Comparison of ENCODE assay signal across 8 cellular contexts in the genomic region with DNA sequence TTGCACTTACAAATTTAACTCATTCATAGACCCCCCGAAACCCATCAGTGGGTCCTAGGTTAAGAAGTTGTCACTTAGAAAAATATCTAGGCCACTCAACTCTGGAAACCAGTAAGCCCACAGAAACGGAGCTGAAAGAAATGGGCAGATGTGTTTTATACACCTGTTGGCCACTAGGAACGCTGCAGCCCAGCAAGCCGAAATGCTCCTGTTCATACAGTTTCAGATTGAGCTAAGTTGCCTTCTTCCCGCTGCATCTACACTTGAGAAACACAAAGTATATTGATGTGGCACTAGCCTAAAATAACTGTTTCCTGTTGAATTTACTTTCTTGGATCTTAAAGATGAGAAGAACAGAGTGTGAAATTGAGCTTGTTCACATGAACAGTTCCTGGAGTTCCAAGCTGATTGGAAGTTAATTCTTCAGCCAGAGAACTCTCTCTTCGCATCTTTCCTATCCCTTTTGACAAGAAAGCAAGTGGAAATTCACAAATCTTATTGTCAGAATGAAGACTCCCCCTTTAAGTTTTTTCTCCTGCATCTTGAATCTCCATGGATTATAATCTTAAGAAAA.
DNase-seq lines count a peak whose midpoint lies in the region; ATAC-seq and TF ChIP-seq lines count a peak whose summit lies in the region.

No MANE protein-coding gene starts in this region.

- TF ChIP-seq POLR2A in spleen (IDR thresholded peaks at IDR 0.05) = no peak

- H3K36me3 ChIP-seq in MM.1S (replicated peaks; ENCODE audit: insufficient read depth, low read length) (no peaks in the 10 kb centered on the region), spleen (no peaks in the 10 kb centered on the region)

- H3K27ac ChIP-seq in MM.1S (ENCODE audit: low read length) (no peak overlapping the region), spleen (no peak overlapping the region)

- no peaks in the 10 kb centered on the region for H3K79me2 ChIP-seq in MM.1S (ENCODE audit: low read length)

- peaks cover 18% of the 10 kb centered on the region for H3K27me3 Mint-ChIP-seq in activated CD8-positive, alpha-beta memory T cell treated with anti-CD3 and anti-CD28 coated beads, Interleukin-2, amount 10 ng/mL, durations not matched to agents 7 days and 5 days
- no peaks in the 10 kb centered on the region for H3K27me3 Mint-ChIP-seq in activated naive CD4-positive, alpha-beta T cell treated with anti-CD3 and anti-CD28 coated beads for 36 hours (ENCODE audit: low read depth)

- TF ChIP-seq CTCF in MM.1S (IDR thresholded peaks at IDR 0.05; ENCODE audit: low read length) = peak; percentile 80
- TF ChIP-seq CTCF in spleen (IDR thresholded peaks at IDR 0.05 in 8 of 11, conservative IDR thresholded peaks at IDR 0.05 in 3 of 11) = peak in 9 of 11 experiments; percentile 19 to 59 (median 36)

- H4K20me1 ChIP-seq in MM.1S (ENCODE audit: insufficient read depth, low read length) = no peaks in the 10 kb centered on the region

- H3K9me3 ChIP-seq in MM.1S (replicated peaks; ENCODE audit: insufficient read depth, low read length) = no peaks in the 10 kb centered on the region
- H3K9me3 ChIP-seq in spleen = no peaks in the 10 kb centered on the region

- peak; percentile 42 for ATAC-seq in activated CD8-positive, alpha-beta memory T cell treated with anti-CD3 and anti-CD28 coated beads, Interleukin-2, amount 10 ng/mL, durations not matched to agents 7 days and 5 days
- ATAC-seq in GM21619 (IDR thresholded peaks at IDR 0.05; ENCODE audit: unreplicated experiment) (peak; percentile 93), left ventricle myocardium superior (no peak), HG02642 (IDR thresholded peaks at IDR 0.05; ENCODE audit: poor library complexity, unreplicated experiment) (no peak)

- H3K9ac ChIP-seq in MM.1S (ENCODE audit: low read length) = no peak overlapping the region

- peaks cover 2% of the 10 kb centered on the region for H3K4me1 Mint-ChIP-seq in activated CD8-positive, alpha-beta memory T cell treated with anti-CD3 and anti-CD28 coated beads, Interleukin-2, amount 10 ng/mL, durations not matched to agents 7 days and 5 days
- no peaks in the 10 kb centered on the region for H3K4me1 Mint-ChIP-seq in activated naive CD4-positive, alpha-beta T cell treated with anti-CD3 and anti-CD28 coated beads for 36 hours (ENCODE audit: low read depth)

- H3K9me2 ChIP-seq in MM.1S (replicated peaks; ENCODE audit: insufficient read depth, low read length) = no peaks in the 10 kb centered on the region

- H3K9me3 Mint-ChIP-seq in activated CD8-positive, alpha-beta memory T cell treated with anti-CD3 and anti-CD28 coated beads, Interleukin-2, amount 10 ng/mL, durations not matched to agents 7 days and 5 days (ENCODE audit: low read depth) = no peaks in the 10 kb centered on the region
- H3K9me3 Mint-ChIP-seq in activated naive CD4-positive, alpha-beta T cell treated with anti-CD3 and anti-CD28 coated beads for 36 hours = no peaks in the 10 kb centered on the region

- no peak overlapping the region for H3K27ac Mint-ChIP-seq in activated CD8-positive, alpha-beta memory T cell treated with anti-CD3 and anti-CD28 coated beads, Interleukin-2, amount 10 ng/mL, durations not matched to agents 7 days and 5 days
- no peak overlapping the region for H3K27ac Mint-ChIP-seq in activated naive CD4-positive, alpha-beta T cell treated with anti-CD3 and anti-CD28 coated beads for 36 hours

- peak; percentile 42 for DNase-seq in activated CD8-positive, alpha-beta memory T cell treated with anti-CD3 and anti-CD28 coated beads, Interleukin-2, amount 10 ng/mL, durations not matched to agents 7 days and 5 days
- no peak for DNase-seq in activated CD8-positive, alpha-beta memory T cell treated with anti-CD3 and anti-CD28 coated beads, Interleukin-2, amount 50 U/mL, for 4 hours
- DNase-seq in MM.1S (peak; percentile 54), left ventricle myocardium superior (peak; percentile 44), spleen (no peak)
- peak; percentile 49 for DNase-seq in activated naive CD4-positive, alpha-beta T cell treated with anti-CD3 and anti-CD28 coated beads for 36 hours

- 0 out of 2 replicates have a peak overlapping the region, but pooled peaks have one; percentile 43 for H2AFZ ChIP-seq in MM.1S (ENCODE audit: low read length)

- H3K4me2 ChIP-seq in MM.1S (ENCODE audit: low read depth, low read length) = peak overlapping the region; percentile 14; the same call in 1 of the 2 replicates

- WGBS in spleen, 5 donors = 30 to 36% (median 31%) methylated on average over 6 of the region's 6 CpGs

- intact Hi-C loops in activated naive CD4-positive, alpha-beta T cell treated with anti-CD3 and anti-CD28 coated beads for 36 hours (cut with micrococcal nuclease) = loop anchor here (1.0 kb wide), 1 partner anchor 341 kb away; no protein-coding TSS in a partner anchor
- intact Hi-C loops in left ventricle myocardium superior (cut with micrococcal nuclease) (no loop called here), spleen (cut with DNase I; ENCODE audit: low total_unique reads) (loop anchor here (10.0 kb wide), 1 partner anchor 339 kb away; no protein-coding TSS in a partner anchor)

- no peak overlapping the region for H3K4me3 Mint-ChIP-seq in activated CD8-positive, alpha-beta memory T cell treated with anti-CD3 and anti-CD28 coated beads, Interleukin-2, amount 10 ng/mL, durations not matched to agents 7 days and 5 days
- H3K4me3 Mint-ChIP-seq in activated naive CD4-positive, alpha-beta T cell treated with anti-CD3 and anti-CD28 coated beads for 36 hours = no peak overlapping the region

- H3F3A ChIP-seq in MM.1S (ENCODE audit: insufficient read depth, low read length) = no peaks in the 10 kb centered on the region

- no peaks in the 10 kb centered on the region for H3K4me1 ChIP-seq in MM.1S (ENCODE audit: low read length)
- no peaks in the 10 kb centered on the region for H3K4me1 ChIP-seq in spleen

- CTCF ChIA-PET in activated CD8-positive, alpha-beta memory T cell treated with anti-CD3 and anti-CD28 coated beads, Interleukin-2, amount 10 ng/mL, durations not matched to agents 7 days and 5 days (lab: Charles Lee) = interaction anchor here (0.8 to 1.6 kb wide), 6 partner anchors 10 to 415 kb away, joined by 3 to 6 read pairs (median 4); no protein-coding TSS in a partner anchor
- CTCF ChIA-PET in activated naive CD4-positive, alpha-beta T cell treated with anti-CD3 and anti-CD28 coated beads for 36 hours (lab: Charles Lee) = interaction anchor here (0.5 to 1.8 kb wide), 8 partner anchors 20 to 367 kb away, joined by 3 to 12 read pairs (median 4); no protein-coding TSS in a partner anchor

- H3K27me3 ChIP-seq in MM.1S (replicated peaks; ENCODE audit: insufficient read depth, low read length) = no peaks in the 10 kb centered on the region
- H3K27me3 ChIP-seq in spleen (replicated peaks in 1 of 7) = peaks cover 0 to 8% (median 0%) of the 10 kb centered on the region in 7 donors

- no peak overlapping the region for H3K4me3 ChIP-seq in MM.1S (ENCODE audit: low read length)
- H3K4me3 ChIP-seq in spleen = no peak overlapping the region

- H3K36me3 Mint-ChIP-seq in activated CD8-positive, alpha-beta memory T cell treated with anti-CD3 and anti-CD28 coated beads, Interleukin-2, amount 10 ng/mL, durations not matched to agents 7 days and 5 days = no peaks in the 10 kb centered on the region
- H3K36me3 Mint-ChIP-seq in activated naive CD4-positive, alpha-beta T cell treated with anti-CD3 and anti-CD28 coated beads for 36 hours (ENCODE audit: low read depth) = no peaks in the 10 kb centered on the region

Comparison
In these comparisons a context has a peak if more than half of its experiments do, and no peak if none do; other contexts are left out.
1. DNase-seq: peak in activated CD8-positive, alpha-beta memory T cell treated with anti-CD3 and anti-CD28 coated beads, Interleukin-2, amount 10 ng/mL, durations not matched to agents 7 days and 5 days (single experiment), MM.1S (single experiment), activated naive CD4-positive, alpha-beta T cell treated with anti-CD3 and anti-CD28 coated beads for 36 hours (single experiment) and left ventricle myocardium superior (single experiment); none in activated CD8-positive, alpha-beta memory T cell treated with anti-CD3 and anti-CD28 coated beads, Interleukin-2, amount 50 U/mL, for 4 hours (single experiment) and spleen (single experiment).
2. ATAC-seq: peak in activated CD8-positive, alpha-beta memory T cell treated with anti-CD3 and anti-CD28 coated beads, Interleukin-2, amount 10 ng/mL, durations not matched to agents 7 days and 5 days (single experiment) and GM21619 (single experiment); none in left ventricle myocardium superior (single experiment) and HG02642 (single experiment).